ENCODE assay signal across 15 cellular contexts in the genomic region with DNA sequence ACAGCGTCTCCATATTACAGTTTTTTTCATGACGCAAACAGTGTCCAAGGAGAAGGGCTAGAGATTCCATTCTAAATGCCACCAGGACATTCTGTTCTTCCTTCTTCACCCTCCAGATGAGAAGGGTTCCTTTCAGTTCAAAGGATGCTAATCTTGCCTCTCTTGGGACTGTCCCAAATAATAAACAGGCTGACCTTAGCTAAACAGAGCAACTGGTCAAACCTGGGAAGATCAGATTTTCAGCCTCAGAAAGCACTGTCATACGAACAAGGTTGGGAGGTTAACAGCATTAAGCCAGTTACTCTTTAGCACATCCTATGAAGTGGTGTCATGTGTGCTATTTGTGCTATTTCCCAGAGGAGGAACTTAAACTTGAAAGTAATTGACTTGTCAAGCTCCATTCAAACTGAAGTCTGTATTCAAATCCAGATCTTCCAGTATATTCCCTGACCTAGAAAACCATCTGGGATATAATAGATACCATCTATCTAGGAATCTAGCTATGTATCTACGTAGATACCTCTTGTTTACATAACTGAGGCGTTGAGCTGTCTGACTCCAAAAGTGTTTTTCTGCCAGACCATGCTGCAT.
DNase-seq lines count a peak whose midpoint lies in the region; TF ChIP-seq lines count a peak whose summit lies in the region.
"Had no signal": no experiment of that assay in that cellular context is flagged by ENCODE, and none has a peak within 500 bp of the region (broad histone marks: within the 10 kb centered on the region; RNA-seq: fewer than 3 reads in every experiment).

No MANE protein-coding gene starts in this region.

- H3K79me1 ChIP-seq in mesenchymal stem cell (replicated peaks; ENCODE audit: low read length, poor library complexity, severe bottlenecking), result peaks cover 25% of the 10 kb centered on the region

- H2BK15ac ChIP-seq in mesenchymal stem cell (ENCODE audit: low read depth, poor library complexity, severe bottlenecking), result no peak overlapping the region

- 53% methylated on average over 4 of the region's 5 CpGs for WGBS in mesenchymal stem cell
- WGBS in testis, 2 donors, result 53 to 57% methylated on average over 5 of the region's 5 CpGs

- H3K27me3 ChIP-seq in dorsolateral prefrontal cortex (no peaks in the 10 kb centered on the region), mesenchymal stem cell (ENCODE audit: control insufficient read depth in 1 of 2, insufficient read depth in 1 of 2, low read length in 2 of 2) (no peaks in the 10 kb centered on the region), testis (no peaks in the 10 kb centered on the region), BE2C (no peaks in the 10 kb centered on the region)

- no peak overlapping the region for H2BK5ac ChIP-seq in mesenchymal stem cell (ENCODE audit: low read depth, low read length, poor library complexity, severe bottlenecking)

- intact Hi-C loops in dorsolateral prefrontal cortex (cut with DNase I), result no loop called here
- intact Hi-C loops in testis (cut with DNase I; ENCODE audit: low total_unique reads), result no loop called here

- H3K27ac ChIP-seq in dorsolateral prefrontal cortex, result peak overlapping the region in 52 of 59 donors; percentile 0 to 80 (median 52)
- no peak overlapping the region for H3K27ac ChIP-seq in mesenchymal stem cell (ENCODE audit: low read length, poor library complexity, severe bottlenecking)
- H3K27ac ChIP-seq in testis, result peak overlapping the region; percentile 60 to 77

- no peak overlapping the region for H4K8ac ChIP-seq in mesenchymal stem cell (ENCODE audit: low read length)

- no peak overlapping the region for H2AK5ac ChIP-seq in mesenchymal stem cell (ENCODE audit: low read length, severe bottlenecking)

- H3K14ac ChIP-seq in mesenchymal stem cell (ENCODE audit: low read length in 2 of 2), result no peak overlapping the region

- peak overlapping the region; percentile 69 for H3K9ac ChIP-seq in mesenchymal stem cell (ENCODE audit: low read length)

- H3K4me2 ChIP-seq in mesenchymal stem cell (ENCODE audit: low read length, poor library complexity, severe bottlenecking), result no peak overlapping the region

- no peak for TF ChIP-seq CTCF in dorsolateral prefrontal cortex (IDR thresholded peaks at IDR 0.05 in 54 of 56, conservative IDR thresholded peaks at IDR 0.05 in 2 of 56; ENCODE audit: low read depth in 1 of 56, partially characterized antibody in 56 of 56)
- no peak for TF ChIP-seq CTCF in testis (IDR thresholded peaks at IDR 0.05)
- TF ChIP-seq CTCF in BE2C (IDR thresholded peaks at IDR 0.05; ENCODE audit: low read depth, low read length), result no peak

- DNase-seq in LHCN-M2 (ENCODE audit: low read depth) (peak; percentile 89), dorsolateral prefrontal cortex (no peak), mesenchymal stem cell (peak; percentile 77), testis (no peak), NCI-H2107 treated with DMSO at 0.1 percent for 48 hours (lab: John Stamatoyannopoulos, UW; ENCODE audit: unreplicated experiment) (no peak), BE2C (no peak), H4 (ENCODE audit: low spot score) (no peak), NCI-H1694 (lab: John Stamatoyannopoulos, UW) (no peak)
- DNase-seq: activated CD4-positive, alpha-beta T cell treated with anti-CD3 and anti-CD28 coated beads, Interleukin-2, amount 50 U/mL, for 1 hour; activated effector memory CD4-positive, alpha-beta T cell treated with Interleukin-2 at 50 U/mL for 16 hours; CD8-positive, alpha-beta memory T cell; Karpas-422; NCI-H2029 treated with DMSO at 0.1 percent for 48 hours; stimulated activated CD4-positive, alpha-beta T cell treated with anti-CD3 and anti-CD28 coated beads, Interleukin-2, amount 100 ng/mL, for 24 hours; T-helper 1 cell had no signal

- peak overlapping the region in 8 of 59 donors; percentile 2 to 36 (median 11) for H3K4me3 ChIP-seq in dorsolateral prefrontal cortex
- H3K4me3 ChIP-seq in mesenchymal stem cell (ENCODE audit: insufficient read depth in 1 of 2, low read depth in 1 of 2, low read length in 2 of 2), result no peak overlapping the region
- no peak overlapping the region for H3K4me3 ChIP-seq in testis
- H3K4me3 ChIP-seq in BE2C (ENCODE audit: low read depth, low read length), result no peak overlapping the region

- no peak overlapping the region for H3K4ac ChIP-seq in mesenchymal stem cell (ENCODE audit: low read depth in 1 of 2, low read length in 2 of 2)

- no peak overlapping the region for H2BK12ac ChIP-seq in mesenchymal stem cell (ENCODE audit: low read length in 2 of 2)

- H3K4me1 ChIP-seq in mesenchymal stem cell (ENCODE audit: control insufficient read depth, insufficient read depth, low read depth, low read length) (peaks cover 4% of the 10 kb centered on the region), testis (no peaks in the 10 kb centered on the region), BE2C (no peaks in the 10 kb centered on the region)

- no peak overlapping the region for H4K91ac ChIP-seq in mesenchymal stem cell (ENCODE audit: low read length)

- H3K9me3 ChIP-seq in mesenchymal stem cell (ENCODE audit: control insufficient read depth, low read length) (peaks cover 17% of the 10 kb centered on the region), testis (no peaks in the 10 kb centered on the region), BE2C (no peaks in the 10 kb centered on the region)

- no peak overlapping the region for H3K18ac ChIP-seq in mesenchymal stem cell (ENCODE audit: low read depth in 1 of 2, low read length in 2 of 2)

- no peak overlapping the region for H2BK120ac ChIP-seq in mesenchymal stem cell (ENCODE audit: low read depth, low read length)

- no peak overlapping the region for H2AFZ ChIP-seq in mesenchymal stem cell (ENCODE audit: low read depth, low read length)

- H3K23ac ChIP-seq in mesenchymal stem cell (ENCODE audit: low read length in 2 of 2), result no peak overlapping the region

- TF ChIP-seq POLR2A in testis (IDR thresholded peaks at IDR 0.05), result no peak

- H3K36me3 ChIP-seq in mesenchymal stem cell (ENCODE audit: control insufficient read depth in 1 of 2, insufficient read depth in 2 of 2, low read depth in 1 of 2, low read length in 2 of 2) (peaks cover 3 to 38% of the 10 kb centered on the region in 2 experiments), testis (ENCODE audit: low read depth, missing control alignments) (no peaks in the 10 kb centered on the region), BE2C (no peaks in the 10 kb centered on the region)

Comparison
In these comparisons a context has a peak if more than half of its experiments do, and no peak if none do; other contexts are left out.
1. DNase-seq: peak in LHCN-M2 (single experiment) and mesenchymal stem cell (single experiment); none in dorsolateral prefrontal cortex (0 of 10), testis (single experiment), NCI-H2107 treated with DMSO at 0.1 percent for 48 hours (single experiment), BE2C (single experiment), H4 (single experiment) and NCI-H1694 (single experiment).